16 cellular contexts compared by ENCODE assay signal in genomic region chr1:25729045-25729444, GRCh38.
"Had no signal": no experiment of that assay in that cellular context is flagged by ENCODE, and none has a peak within 500 bp of the region (broad histone marks: within the 10 kb centered on the region; RNA-seq: fewer than 3 reads in every experiment).

No MANE protein-coding gene starts in this region.

- H3K36me3 ChIP-seq: breast epithelium, gastrocnemius medialis, prostate gland, stomach had no signal

- H3K27me3 ChIP-seq: breast epithelium, gastrocnemius medialis, stomach, testis had no signal

- H3K9me3 ChIP-seq: breast epithelium, gastrocnemius medialis, prostate gland, stomach, testis had no signal

- H3K4me3 ChIP-seq: breast epithelium, gastrocnemius medialis, prostate gland, stomach, testis had no signal

- DNase-seq: activated CD4-positive, alpha-beta T cell treated with anti-CD3 and anti-CD28 coated beads for 4 hours; activated CD8-positive, alpha-beta memory T cell treated with anti-CD3 and anti-CD28 coated beads, Interleukin-2, amount 50 U/mL, for 4 hours; activated CD8-positive, alpha-beta T cell treated with anti-CD3 and anti-CD28 coated beads, Interleukin-2, amount 10 ng/mL, durations not matched to agents 7 days and 5 days; activated naive CD4-positive, alpha-beta T cell; activated naive CD8-positive, alpha-beta T cell treated with anti-CD3 and anti-CD28 coated beads, Interleukin-2, amount 50 U/mL, for 24 hours; activated T-cell treated with anti-CD3 and anti-CD28 coated beads, Interleukin-2, amount 50 U/mL, for 72 hours; endodermal cell; gastrocnemius medialis; left ventricle myocardium superior; nucleus accumbens; stimulated activated CD4-positive, alpha-beta T cell treated with anti-CD3 and anti-CD28 coated beads, Interleukin-2, amount 100 ng/mL, for 24 hours; stomach; T-helper 1 cell; testis had no signal

- H3K4me1 ChIP-seq: breast epithelium had no signal
